In genomic region chr19:17309962-17310461, GRCh38 we compare ENCODE assay signal across 1 cellular context.
TF ChIP-seq lines count a peak whose summit lies in the region.

No MANE protein-coding gene starts in this region.

TF ChIP-seq in GM12878, 131 proteins besides CTCF, POLR2A, EP300 and RAD21:
- 0 out of 2 replicates have a peak, but pooled peaks have one; percentile 57 for TF ChIP-seq NR2F1 (conservative IDR thresholded peaks at IDR 0.05)
- peak; percentile 80; the same call in 1 of the 2 replicates for TF ChIP-seq GABPA (IDR thresholded peaks at IDR 0.05; ENCODE audit: low read depth)
- TF ChIP-seq SMARCA5 (IDR thresholded peaks at IDR 0.05), result 0 out of 2 replicates have a peak, but pooled peaks have one; percentile 0
- no peak for TF ChIP-seq SIN3A (IDR thresholded peaks at IDR 0.05; ENCODE audit: low read depth, low read length)
- no peak for TF ChIP-seq ZSCAN29 (IDR thresholded peaks at IDR 0.05)
- TF ChIP-seq, protein P1, sequence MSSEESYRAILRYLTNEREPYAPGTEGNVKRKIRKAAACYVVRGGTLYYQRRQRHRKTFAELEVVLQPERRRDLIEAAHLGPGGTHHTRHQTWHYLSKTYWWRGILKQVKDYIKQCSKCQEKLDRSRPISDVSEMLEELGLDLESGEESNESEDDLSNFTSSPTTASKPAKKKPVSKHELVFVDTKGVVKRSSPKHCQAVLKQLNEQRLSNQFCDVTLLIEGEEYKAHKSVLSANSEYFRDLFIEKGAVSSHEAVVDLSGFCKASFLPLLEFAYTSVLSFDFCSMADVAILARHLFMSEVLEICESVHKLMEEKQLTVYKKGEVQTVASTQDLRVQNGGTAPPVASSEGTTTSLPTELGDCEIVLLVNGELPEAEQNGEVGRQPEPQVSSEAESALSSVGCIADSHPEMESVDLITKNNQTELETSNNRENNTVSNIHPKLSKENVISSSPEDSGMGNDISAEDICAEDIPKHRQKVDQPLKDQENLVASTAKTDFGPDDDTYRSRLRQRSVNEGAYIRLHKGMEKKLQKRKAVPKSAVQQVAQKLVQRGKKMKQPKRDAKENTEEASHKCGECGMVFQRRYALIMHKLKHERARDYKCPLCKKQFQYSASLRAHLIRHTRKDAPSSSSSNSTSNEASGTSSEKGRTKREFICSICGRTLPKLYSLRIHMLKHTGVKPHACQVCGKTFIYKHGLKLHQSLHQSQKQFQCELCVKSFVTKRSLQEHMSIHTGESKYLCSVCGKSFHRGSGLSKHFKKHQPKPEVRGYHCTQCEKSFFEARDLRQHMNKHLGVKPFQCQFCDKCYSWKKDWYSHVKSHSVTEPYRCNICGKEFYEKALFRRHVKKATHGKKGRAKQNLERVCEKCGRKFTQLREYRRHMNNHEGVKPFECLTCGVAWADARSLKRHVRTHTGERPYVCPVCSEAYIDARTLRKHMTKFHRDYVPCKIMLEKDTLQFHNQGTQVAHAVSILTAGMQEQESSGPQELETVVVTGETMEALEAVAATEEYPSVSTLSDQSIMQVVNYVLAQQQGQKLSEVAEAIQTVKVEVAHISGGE (CRISPR knock-in tag; IDR thresholded peaks at IDR 0.05), result peak; percentile 77
- TF ChIP-seq, protein P2, sequence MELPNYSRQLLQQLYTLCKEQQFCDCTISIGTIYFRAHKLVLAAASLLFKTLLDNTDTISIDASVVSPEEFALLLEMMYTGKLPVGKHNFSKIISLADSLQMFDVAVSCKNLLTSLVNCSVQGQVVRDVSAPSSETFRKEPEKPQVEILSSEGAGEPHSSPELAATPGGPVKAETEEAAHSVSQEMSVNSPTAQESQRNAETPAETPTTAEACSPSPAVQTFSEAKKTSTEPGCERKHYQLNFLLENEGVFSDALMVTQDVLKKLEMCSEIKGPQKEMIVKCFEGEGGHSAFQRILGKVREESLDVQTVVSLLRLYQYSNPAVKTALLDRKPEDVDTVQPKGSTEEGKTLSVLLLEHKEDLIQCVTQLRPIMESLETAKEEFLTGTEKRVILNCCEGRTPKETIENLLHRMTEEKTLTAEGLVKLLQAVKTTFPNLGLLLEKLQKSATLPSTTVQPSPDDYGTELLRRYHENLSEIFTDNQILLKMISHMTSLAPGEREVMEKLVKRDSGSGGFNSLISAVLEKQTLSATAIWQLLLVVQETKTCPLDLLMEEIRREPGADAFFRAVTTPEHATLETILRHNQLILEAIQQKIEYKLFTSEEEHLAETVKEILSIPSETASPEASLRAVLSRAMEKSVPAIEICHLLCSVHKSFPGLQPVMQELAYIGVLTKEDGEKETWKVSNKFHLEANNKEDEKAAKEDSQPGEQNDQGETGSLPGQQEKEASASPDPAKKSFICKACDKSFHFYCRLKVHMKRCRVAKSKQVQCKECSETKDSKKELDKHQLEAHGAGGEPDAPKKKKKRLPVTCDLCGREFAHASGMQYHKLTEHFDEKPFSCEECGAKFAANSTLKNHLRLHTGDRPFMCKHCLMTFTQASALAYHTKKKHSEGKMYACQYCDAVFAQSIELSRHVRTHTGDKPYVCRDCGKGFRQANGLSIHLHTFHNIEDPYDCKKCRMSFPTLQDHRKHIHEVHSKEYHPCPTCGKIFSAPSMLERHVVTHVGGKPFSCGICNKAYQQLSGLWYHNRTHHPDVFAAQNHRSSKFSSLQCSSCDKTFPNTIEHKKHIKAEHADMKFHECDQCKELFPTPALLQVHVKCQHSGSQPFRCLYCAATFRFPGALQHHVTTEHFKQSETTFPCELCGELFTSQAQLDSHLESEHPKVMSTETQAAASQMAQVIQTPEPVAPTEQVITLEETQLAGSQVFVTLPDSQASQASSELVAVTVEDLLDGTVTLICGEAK (IDR thresholded peaks at IDR 0.05; ENCODE audit: borderline replicate concordance), result 0 out of 2 replicates have a peak, but pooled peaks have one; percentile 18
- peak; percentile 59; the same call in 1 of the 2 replicates for TF ChIP-seq ZBED1 (IDR thresholded peaks at IDR 0.05; ENCODE audit: borderline replicate concordance)
- peak; percentile 67; the same call in 1 of the 2 replicates for TF ChIP-seq CREB1 (IDR thresholded peaks at IDR 0.05; ENCODE audit: low read depth)
- peak; percentile 46; the same call in 1 of the 2 replicates for TF ChIP-seq CREM (IDR thresholded peaks at IDR 0.05; ENCODE audit: low read depth)
